Comparison of ENCODE assay signal across 1 cellular context in the genomic region with DNA sequence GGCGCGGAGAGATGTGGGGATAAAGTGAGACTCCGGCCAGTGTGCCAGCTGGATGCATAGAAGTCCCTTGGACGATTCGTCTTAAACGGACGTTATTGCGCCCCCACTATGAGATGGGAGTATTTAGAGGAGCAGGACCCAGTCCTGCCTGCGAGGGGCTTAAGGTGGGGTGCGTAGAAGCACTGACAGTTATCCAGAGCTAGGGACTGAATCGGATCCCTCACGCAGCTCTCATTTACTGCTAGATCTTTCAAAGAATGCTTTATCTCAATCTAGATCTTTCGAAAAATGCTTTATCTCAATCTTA.
TF ChIP-seq lines count a peak whose summit lies in the region.

No MANE protein-coding gene starts in this region.

TF ChIP-seq in IMR-90, 13 proteins besides CTCF, POLR2A, EP300 and RAD21:
- TF ChIP-seq RCOR1 (IDR thresholded peaks at IDR 0.05; ENCODE audit: insufficient replicate concordance, low read length) (no peak), MXI1 (IDR thresholded peaks at IDR 0.05; ENCODE audit: borderline replicate concordance, low read depth, low read length) (no peak), CHD1 (IDR thresholded peaks at IDR 0.05; ENCODE audit: low read depth, low read length) (no peak; the same call in 1 of the 2 replicates), SMC3 (IDR thresholded peaks at IDR 0.05; ENCODE audit: low read depth, low read length) (0 out of 2 replicates have a peak, but pooled peaks have one; percentile 11), MAFK (IDR thresholded peaks at IDR 0.05; ENCODE audit: low read depth, low read length) (no peak), BHLHE40 (IDR thresholded peaks at IDR 0.05; ENCODE audit: low read depth, low read length) (no peak)
- TF ChIP-seq, protein P1, sequence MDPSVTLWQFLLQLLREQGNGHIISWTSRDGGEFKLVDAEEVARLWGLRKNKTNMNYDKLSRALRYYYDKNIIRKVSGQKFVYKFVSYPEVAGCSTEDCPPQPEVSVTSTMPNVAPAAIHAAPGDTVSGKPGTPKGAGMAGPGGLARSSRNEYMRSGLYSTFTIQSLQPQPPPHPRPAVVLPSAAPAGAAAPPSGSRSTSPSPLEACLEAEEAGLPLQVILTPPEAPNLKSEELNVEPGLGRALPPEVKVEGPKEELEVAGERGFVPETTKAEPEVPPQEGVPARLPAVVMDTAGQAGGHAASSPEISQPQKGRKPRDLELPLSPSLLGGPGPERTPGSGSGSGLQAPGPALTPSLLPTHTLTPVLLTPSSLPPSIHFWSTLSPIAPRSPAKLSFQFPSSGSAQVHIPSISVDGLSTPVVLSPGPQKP (IDR thresholded peaks at IDR 0.05; ENCODE audit: borderline replicate concordance, low read depth, low read length): no peak
